In genomic region chr2:128380061-128380889, GRCh38 we compare ENCODE assay signal across 1 cellular context.
TF ChIP-seq lines count a peak whose summit lies in the region.

No MANE protein-coding gene starts in this region.

TF ChIP-seq in HepG2, 621 proteins besides CTCF, POLR2A, EP300 and RAD21:
- TF ChIP-seq PATZ1 (CRISPR knock-in tag; IDR thresholded peaks at IDR 0.05) (no peak), CC2D1A (CRISPR knock-in tag; IDR thresholded peaks at IDR 0.05) (no peak), GMEB2 (CRISPR knock-in tag; IDR thresholded peaks at IDR 0.05; ENCODE audit: low read depth) (no peak), CAMTA2 (CRISPR knock-in tag; IDR thresholded peaks at IDR 0.05; ENCODE audit: borderline replicate concordance) (0 out of 2 replicates have a peak, but pooled peaks have one; percentile 17), ZNF709 (CRISPR knock-in tag; IDR thresholded peaks at IDR 0.05) (peak; percentile 46; the same call in 1 of the 2 replicates), ZNF883 (CRISPR knock-in tag; IDR thresholded peaks at IDR 0.05; ENCODE audit: not compliant biosample characterization) (no peak), ZNF563 (CRISPR knock-in tag; IDR thresholded peaks at IDR 0.05) (peak; percentile 15; the same call in 1 of the 2 replicates), ZNF790 (CRISPR knock-in tag; IDR thresholded peaks at IDR 0.05; ENCODE audit: borderline replicate concordance) (0 out of 2 replicates have a peak, but pooled peaks have one; percentile 44), SAFB2 (CRISPR knock-in tag; IDR thresholded peaks at IDR 0.05; ENCODE audit: borderline replicate concordance, low read depth) (no peak), AHR (CRISPR knock-in tag; IDR thresholded peaks at IDR 0.05) (peak; percentile 65; the same call in 1 of the 2 replicates), JDP2 (CRISPR knock-in tag; IDR thresholded peaks at IDR 0.05; ENCODE audit: borderline replicate concordance) (no peak), ETV5 (CRISPR knock-in tag; IDR thresholded peaks at IDR 0.05; ENCODE audit: borderline replicate concordance) (peak; percentile 42; the same call in 1 of the 2 replicates), AGO1 (IDR thresholded peaks at IDR 0.05; ENCODE audit: low read depth, low read length, poor library complexity, severe bottlenecking) (peak; percentile 16), MTF2 (CRISPR knock-in tag; IDR thresholded peaks at IDR 0.05; ENCODE audit: borderline replicate concordance) (0 out of 2 replicates have a peak, but pooled peaks have one; percentile 58), TEAD3 (CRISPR knock-in tag; optimal IDR thresholded peaks at IDR 0.05; ENCODE audit: borderline replicate concordance) (peak; percentile 8), ZNF749 (CRISPR knock-in tag; IDR thresholded peaks at IDR 0.05; ENCODE audit: borderline replicate concordance) (0 out of 2 replicates have a peak, but pooled peaks have one; percentile 2), KMT2A (CRISPR knock-in tag; IDR thresholded peaks at IDR 0.05) (0 out of 2 replicates have a peak, but pooled peaks have one; percentile 15), ZNF552 (CRISPR knock-in tag; IDR thresholded peaks at IDR 0.05; ENCODE audit: borderline replicate concordance) (no peak)
- TF ChIP-seq, protein P1, sequence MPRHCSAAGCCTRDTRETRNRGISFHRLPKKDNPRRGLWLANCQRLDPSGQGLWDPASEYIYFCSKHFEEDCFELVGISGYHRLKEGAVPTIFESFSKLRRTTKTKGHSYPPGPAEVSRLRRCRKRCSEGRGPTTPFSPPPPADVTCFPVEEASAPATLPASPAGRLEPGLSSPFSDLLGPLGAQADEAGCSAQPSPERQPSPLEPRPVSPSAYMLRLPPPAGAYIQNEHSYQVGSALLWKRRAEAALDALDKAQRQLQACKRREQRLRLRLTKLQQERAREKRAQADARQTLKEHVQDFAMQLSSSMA (CRISPR knock-in tag; IDR thresholded peaks at IDR 0.05) = 0 out of 2 replicates have a peak, but pooled peaks have one; percentile 56
- TF ChIP-seq, protein P2, sequence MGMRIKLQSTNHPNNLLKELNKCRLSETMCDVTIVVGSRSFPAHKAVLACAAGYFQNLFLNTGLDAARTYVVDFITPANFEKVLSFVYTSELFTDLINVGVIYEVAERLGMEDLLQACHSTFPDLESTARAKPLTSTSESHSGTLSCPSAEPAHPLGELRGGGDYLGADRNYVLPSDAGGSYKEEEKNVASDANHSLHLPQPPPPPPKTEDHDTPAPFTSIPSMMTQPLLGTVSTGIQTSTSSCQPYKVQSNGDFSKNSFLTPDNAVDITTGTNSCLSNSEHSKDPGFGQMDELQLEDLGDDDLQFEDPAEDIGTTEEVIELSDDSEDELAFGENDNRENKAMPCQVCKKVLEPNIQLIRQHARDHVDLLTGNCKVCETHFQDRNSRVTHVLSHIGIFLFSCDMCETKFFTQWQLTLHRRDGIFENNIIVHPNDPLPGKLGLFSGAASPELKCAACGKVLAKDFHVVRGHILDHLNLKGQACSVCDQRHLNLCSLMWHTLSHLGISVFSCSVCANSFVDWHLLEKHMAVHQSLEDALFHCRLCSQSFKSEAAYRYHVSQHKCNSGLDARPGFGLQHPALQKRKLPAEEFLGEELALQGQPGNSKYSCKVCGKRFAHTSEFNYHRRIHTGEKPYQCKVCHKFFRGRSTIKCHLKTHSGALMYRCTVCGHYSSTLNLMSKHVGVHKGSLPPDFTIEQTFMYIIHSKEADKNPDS (CRISPR knock-in tag; IDR thresholded peaks at IDR 0.05) = 0 out of 2 replicates have a peak, but pooled peaks have one; percentile 43
